8 cellular contexts compared by ENCODE assay signal in genomic region chr18:3665780-3666525, GRCh38.
DNase-seq lines count a peak whose midpoint lies in the region; ATAC-seq and TF ChIP-seq lines count a peak whose summit lies in the region.

No MANE protein-coding gene starts in this region.

- H3K9ac ChIP-seq in duodenal mucosa (ENCODE audit: low read depth in 1 of 2, low read length in 2 of 2) = peak overlapping the region; percentile 8 to 58
- H3K9ac ChIP-seq in liver (ENCODE audit: low read depth in 1 of 2, low read length in 2 of 2) = peak overlapping the region in 1 of 2 donors; percentile 4

- H3K4me1 ChIP-seq in DOHH2 (ENCODE audit: control insufficient read depth, low read length) (peaks cover 38% of the 10 kb centered on the region), duodenal mucosa (ENCODE audit: control insufficient read depth in 1 of 2, insufficient read depth in 2 of 2, low read length in 2 of 2) (peaks cover 24 to 28% of the 10 kb centered on the region in 2 donors), liver (ENCODE audit: control insufficient read depth in 4 of 4, insufficient read depth in 4 of 4, low read length in 3 of 4) (peaks cover 0 to 15% (median 8%) of the 10 kb centered on the region in 4 donors)

- H3K4me3 ChIP-seq in DOHH2 (ENCODE audit: low read length) (no peak overlapping the region), duodenal mucosa (ENCODE audit: low read depth in 1 of 2, low read length in 2 of 2) (peak overlapping the region; percentile 41 to 48), liver (ENCODE audit: low read depth in 1 of 3, low read length in 3 of 3) (peak overlapping the region in 1 of 3 donors; percentile 24)

- H3K27me3 ChIP-seq in DOHH2 (ENCODE audit: control insufficient read depth, low read length) (no peaks in the 10 kb centered on the region), duodenal mucosa (ENCODE audit: control insufficient read depth in 1 of 2, insufficient read depth in 2 of 2, low read length in 2 of 2) (no peaks in the 10 kb centered on the region), liver (ENCODE audit: control insufficient read depth in 4 of 4, insufficient read depth in 4 of 4, low read length in 3 of 4) (no peaks in the 10 kb centered on the region)

- peak; percentile 98 for TF ChIP-seq RAD21 in liver (IDR thresholded peaks at IDR 0.05)

- no peaks in the 10 kb centered on the region for H3K9me2 ChIP-seq in DOHH2 (replicated peaks; ENCODE audit: control insufficient read depth, low read length)

- H3K79me2 ChIP-seq in DOHH2 (ENCODE audit: control insufficient read depth, low read length) = no peaks in the 10 kb centered on the region

- H4K20me1 ChIP-seq in DOHH2 (ENCODE audit: control insufficient read depth, insufficient read depth, low read depth, low read length) = no peaks in the 10 kb centered on the region

- H3F3A ChIP-seq in DOHH2 (ENCODE audit: control insufficient read depth, insufficient read depth) = peaks cover 3% of the 10 kb centered on the region; the same call in 1 of the 2 replicates

- 10% methylated on average over 20 of the region's 20 CpGs for WGBS in liver

- no peak overlapping the region for H3K4me2 ChIP-seq in DOHH2 (ENCODE audit: low read length)

- peaks cover 3% of the 10 kb centered on the region; the same call in 1 of the 2 replicates for H3K36me3 ChIP-seq in DOHH2 (ENCODE audit: control insufficient read depth, low read length)
- no peaks in the 10 kb centered on the region for H3K36me3 ChIP-seq in duodenal mucosa (ENCODE audit: control insufficient read depth in 1 of 2, insufficient read depth in 2 of 2, low read length in 2 of 2)
- H3K36me3 ChIP-seq in liver (ENCODE audit: control insufficient read depth in 4 of 4, insufficient read depth in 3 of 4, low read depth in 1 of 4, low read length in 3 of 4) = no peaks in the 10 kb centered on the region

- TF ChIP-seq CTCF in DOHH2 (IDR thresholded peaks at IDR 0.05; ENCODE audit: low read depth, low read length, poor library complexity, severe bottlenecking) = peak; percentile 85
- peak; percentile 98 for TF ChIP-seq CTCF in liver (IDR thresholded peaks at IDR 0.05; ENCODE audit: low read depth, low read length, missing input control)

- no peaks in the 10 kb centered on the region for H3K9me3 ChIP-seq in DOHH2 (ENCODE audit: control insufficient read depth, insufficient read depth, low read length)
- H3K9me3 ChIP-seq in duodenal mucosa (ENCODE audit: control insufficient read depth in 1 of 2, low read length in 2 of 2) = no peaks in the 10 kb centered on the region
- H3K9me3 ChIP-seq in liver (ENCODE audit: control insufficient read depth in 4 of 4, low read length in 3 of 4) = no peaks in the 10 kb centered on the region

- peak; percentile 57 for ATAC-seq in HG03095 (IDR thresholded peaks at IDR 0.05; ENCODE audit: unreplicated experiment)
- no peak for ATAC-seq in HG03135 (IDR thresholded peaks at IDR 0.05; ENCODE audit: unreplicated experiment)

- H3K27ac ChIP-seq in DOHH2 (ENCODE audit: low read depth, low read length) (no peak overlapping the region), duodenal mucosa (ENCODE audit: low read depth, low read length) (peak overlapping the region; percentile 66), liver (ENCODE audit: low read depth in 1 of 2, low read length in 2 of 2) (peak overlapping the region; percentile 55 to 73)

- peak; percentile 85 for DNase-seq in NCI-H510A (lab: John Stamatoyannopoulos, UW)
- peak; percentile 71 for DNase-seq in activated CD4-positive, alpha-beta T cell treated with anti-CD3 and anti-CD28 coated beads, Interleukin-2, amount 50 U/mL, for 1 hour
- DNase-seq in stimulated activated CD4-positive, alpha-beta T cell treated with anti-CD3 and anti-CD28 coated beads, Interleukin-2, amount 100 ng/mL, for 48 hours = peak; percentile 72 to 74

TF ChIP-seq in liver, 16 proteins besides CTCF, POLR2A, EP300 and RAD21:
- TF ChIP-seq NR2F2 (IDR thresholded peaks at IDR 0.05) (peak; percentile 85), FOXA2 (IDR thresholded peaks at IDR 0.05) (no peak), ZBTB33 (IDR thresholded peaks at IDR 0.05) (no peak), ATF3 (IDR thresholded peaks at IDR 0.05) (no peak), YY1 (IDR thresholded peaks at IDR 0.05) (peak; percentile 9), MAX (IDR thresholded peaks at IDR 0.05) (no peak), EGR1 (IDR thresholded peaks at IDR 0.05; ENCODE audit: low read depth in 2 of 2) (no peak), HNF4A (conservative IDR thresholded peaks at IDR 0.05) (peak; percentile 21 to 35), HNF4G (IDR thresholded peaks at IDR 0.05) (no peak), RXRA (IDR thresholded peaks at IDR 0.05) (peak; percentile 48 to 61), GABPA (IDR thresholded peaks at IDR 0.05 in 1 of 2, conservative IDR thresholded peaks at IDR 0.05 in 1 of 2) (no peak), JUND (IDR thresholded peaks at IDR 0.05) (no peak), FOXA1 (IDR thresholded peaks at IDR 0.05) (no peak), SP1 (IDR thresholded peaks at IDR 0.05) (peak; percentile 50), TAF1 (conservative IDR thresholded peaks at IDR 0.05) (no peak), REST (IDR thresholded peaks at IDR 0.05) (peak; percentile 22)
